29 cellular contexts compared by ENCODE assay signal in the genomic region with DNA sequence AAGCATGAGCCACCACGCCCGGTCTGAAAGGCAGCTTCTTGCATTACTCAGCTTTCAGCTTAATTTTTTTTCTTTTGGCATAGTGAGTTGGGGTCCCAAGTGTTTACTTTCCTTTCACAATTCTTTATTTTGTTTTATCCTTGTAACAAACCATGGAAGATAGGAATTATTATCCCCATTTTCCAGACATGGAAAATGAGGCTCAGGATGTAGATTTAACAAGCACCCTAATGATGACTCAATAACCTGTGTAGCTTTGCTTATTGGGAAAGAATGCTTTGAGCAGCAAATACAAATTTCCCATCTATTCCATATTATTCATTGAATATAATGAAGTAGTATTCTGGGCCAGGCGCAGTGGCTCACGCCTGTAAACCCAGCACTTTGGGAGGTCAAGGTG.
"Had no signal": no experiment of that assay in that cellular context is flagged by ENCODE, and none has a peak within 500 bp of the region (broad histone marks: within the 10 kb centered on the region; RNA-seq: fewer than 3 reads in every experiment).

No MANE protein-coding gene starts in this region.

- H3K9me3 Mint-ChIP-seq: dendritic cell treated with granulocyte-macrophage colony-stimulating factor and Interleukin-4, amounts not matched to agents 40 ng/mL and 50 ng/mL, for 4 days; effector memory CD8-positive, alpha-beta T cell; endodermal cell had no signal

- H3K27ac Mint-ChIP-seq: dendritic cell treated with granulocyte-macrophage colony-stimulating factor and Interleukin-4, amounts not matched to agents 40 ng/mL and 50 ng/mL, for 4 days; effector memory CD8-positive, alpha-beta T cell had no signal

- H3K27ac ChIP-seq: colonic mucosa, coronary artery, dorsolateral prefrontal cortex, epithelial cell of prostate, esophagus muscularis mucosa, esophagus squamous epithelium, foreskin keratinocyte, gastrocnemius medialis, gastroesophageal sphincter, heart left ventricle, heart right ventricle had no signal

- H3K27me3 ChIP-seq: colonic mucosa, foreskin keratinocyte, gastrocnemius medialis, heart left ventricle, heart right ventricle had no signal

- H3K36me3 ChIP-seq: colonic mucosa, esophagus muscularis mucosa, esophagus squamous epithelium, gastrocnemius medialis, gastroesophageal sphincter, heart left ventricle, heart right ventricle had no signal

- H3K4me3 Mint-ChIP-seq: dendritic cell treated with granulocyte-macrophage colony-stimulating factor and Interleukin-4, amounts not matched to agents 40 ng/mL and 50 ng/mL, for 4 days; effector memory CD8-positive, alpha-beta T cell; endodermal cell had no signal

- H3K4me3 ChIP-seq: colonic mucosa, coronary artery, dorsolateral prefrontal cortex, esophagus muscularis mucosa, esophagus squamous epithelium, gastrocnemius medialis, gastroesophageal sphincter, heart left ventricle, heart right ventricle had no signal

- H3K9me3 ChIP-seq: colonic mucosa, esophagus muscularis mucosa, esophagus squamous epithelium, gastrocnemius medialis, gastroesophageal sphincter, heart left ventricle, heart right ventricle had no signal

- DNase-seq: colonic mucosa; cortex of kidney; dermis blood vessel endothelial cell; dorsolateral prefrontal cortex; effector CD4-positive, alpha-beta T cell; effector CD8-positive, alpha-beta T cell; effector memory CD4-positive, alpha-beta T cell; effector memory CD8-positive, alpha-beta T cell; endodermal cell; erythroblast; esophagus squamous epithelium; foreskin fibroblast; foreskin keratinocyte; foreskin melanocyte; gastrocnemius medialis; glutamatergic neuron; head of caudate nucleus; heart left ventricle; heart right ventricle had no signal

- FAIRE-seq: colon, endometrium, endothelial cell of umbilical vein, frontal cortex had no signal

- H3K4me1 ChIP-seq: colonic mucosa, esophagus muscularis mucosa, esophagus squamous epithelium, gastrocnemius medialis, gastroesophageal sphincter, heart left ventricle, heart right ventricle had no signal

- ATAC-seq: effector memory CD8-positive, alpha-beta T cell; esophagus mucosa; foreskin keratinocyte; gastrocnemius medialis; gastroesophageal sphincter; heart left ventricle; heart right ventricle had no signal
